In genomic region chr2:178914259-178914849, GRCh38 we compare ENCODE assay signal across 1 cellular context.
TF ChIP-seq lines count a peak whose summit lies in the region.

No MANE protein-coding gene starts in this region.

TF ChIP-seq in H1, 55 proteins besides CTCF, POLR2A, EP300 and RAD21:
- TF ChIP-seq CHD7 (IDR thresholded peaks at IDR 0.05; ENCODE audit: insufficient replicate concordance, low read length) (no peak), TEAD4 (IDR thresholded peaks at IDR 0.05; ENCODE audit: low read depth, low read length) (0 out of 2 replicates have a peak, but pooled peaks have one; percentile 47)
